ENCODE assay signal across 8 cellular contexts in the genomic region with DNA sequence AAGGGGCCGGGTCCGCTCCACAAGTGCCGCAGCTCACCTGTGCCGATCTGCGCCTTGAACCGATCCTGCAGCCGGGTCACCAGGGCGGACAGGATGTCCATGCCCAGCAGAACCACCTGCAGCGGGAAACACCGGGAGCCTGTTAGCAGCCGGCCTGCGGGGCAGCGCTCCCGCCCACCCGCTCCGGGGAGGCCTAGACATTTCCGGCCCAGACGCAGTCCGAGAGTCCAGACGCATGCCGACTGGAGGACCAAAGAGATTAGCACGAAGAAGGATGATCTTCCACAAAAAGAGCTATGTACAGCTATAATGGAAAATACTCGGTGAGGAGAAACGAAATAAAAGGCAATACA. TPM values are rescaled to one million over a fixed set of nuclear protein-coding genes. Genes with fewer than 3 reads are reported as not detected.
DNase-seq lines count a peak whose midpoint lies in the region; ATAC-seq and TF ChIP-seq lines count a peak whose summit lies in the region.

No MANE protein-coding gene starts in this region.

- H3K4me2 ChIP-seq in smooth muscle cell: peak overlapping the region; percentile 94

- DNase-seq in BE2C (peak; percentile 70), NCI-H748 treated with DMSO at 0.1 percent for 48 hours (lab: John Stamatoyannopoulos, UW) (peak; percentile 44), astrocyte of the hippocampus (ENCODE audit: low read depth, low spot score) (peak; percentile 91), iPS-NIHi11 (ENCODE audit: low spot score) (peak; percentile 78), smooth muscle cell (lab: John Stamatoyannopoulos, UW; ENCODE audit: unreplicated experiment) (peak; percentile 72)
- DNase-seq in activated CD4-positive, alpha-beta T cell treated with anti-CD3 and anti-CD28 coated beads for 48 hours: no peak

- H3K27ac ChIP-seq in smooth muscle cell (ENCODE audit: low read depth): peak overlapping the region; percentile 100

- 1% methylated on average over 21 of the region's 24 CpGs for WGBS in smooth muscle cell (ENCODE audit: low lambda C conversion rate)

- H3K9me3 ChIP-seq in BE2C (no peaks in the 10 kb centered on the region), smooth muscle cell (replicated peaks; ENCODE audit: low read depth) (no peaks in the 10 kb centered on the region)

- H3K79me2 ChIP-seq in smooth muscle cell (ENCODE audit: low read depth): peaks cover 55% of the 10 kb centered on the region

- no peak for TF ChIP-seq CTCF in BE2C (IDR thresholded peaks at IDR 0.05; ENCODE audit: low read depth, low read length)
- no peak for TF ChIP-seq CTCF in smooth muscle cell (IDR thresholded peaks at IDR 0.05; ENCODE audit: borderline replicate concordance, insufficient read depth, poor library complexity, severe bottlenecking)

- H3F3A ChIP-seq in smooth muscle cell (ENCODE audit: low read depth): peaks cover 10% of the 10 kb centered on the region

- H3K4me3 ChIP-seq in BE2C (ENCODE audit: low read depth, low read length): peak overlapping the region; percentile 80
- H3K4me3 ChIP-seq in smooth muscle cell: peak overlapping the region; percentile 86

- H2AFZ ChIP-seq in smooth muscle cell (ENCODE audit: low read depth): peak overlapping the region; percentile 60

- ATAC-seq in GM18511 (IDR thresholded peaks at IDR 0.05; ENCODE audit: unreplicated experiment) (peak; percentile 65), HG02970 (IDR thresholded peaks at IDR 0.05; ENCODE audit: low FRiP score, unreplicated experiment) (peak; percentile 47)

- H4K20me1 ChIP-seq in smooth muscle cell (ENCODE audit: low read depth): peaks cover 78% of the 10 kb centered on the region

- peak overlapping the region; percentile 99 for H3K9ac ChIP-seq in smooth muscle cell (ENCODE audit: low read depth)

- H3K27me3 ChIP-seq in BE2C (no peaks in the 10 kb centered on the region), smooth muscle cell (ENCODE audit: low read depth) (no peaks in the 10 kb centered on the region)

- H3K4me1 ChIP-seq in BE2C (no peaks in the 10 kb centered on the region), smooth muscle cell (ENCODE audit: low read depth) (peaks cover 24% of the 10 kb centered on the region)

- H3K36me3 ChIP-seq in BE2C: no peaks in the 10 kb centered on the region; the same call in 1 of the 2 replicates
- H3K36me3 ChIP-seq in smooth muscle cell (ENCODE audit: low read depth): no peaks in the 10 kb centered on the region

RNA-seq across cellular contexts. Expression of a gene that starts 0.5 kb away (rescaled TPM):
- 9.3 TPM for polyA plus RNA-seq in BE2C (2012; ENCODE audit: insufficient read depth, insufficient read length, low read depth)
- total RNA-seq in smooth muscle cell: not detected in 2 replicates
- polyA plus RNA-seq in smooth muscle cell: 13.5 and 20.4 TPM in 2 replicates
